ENCODE assay signal across 16 cellular contexts in the genomic region with DNA sequence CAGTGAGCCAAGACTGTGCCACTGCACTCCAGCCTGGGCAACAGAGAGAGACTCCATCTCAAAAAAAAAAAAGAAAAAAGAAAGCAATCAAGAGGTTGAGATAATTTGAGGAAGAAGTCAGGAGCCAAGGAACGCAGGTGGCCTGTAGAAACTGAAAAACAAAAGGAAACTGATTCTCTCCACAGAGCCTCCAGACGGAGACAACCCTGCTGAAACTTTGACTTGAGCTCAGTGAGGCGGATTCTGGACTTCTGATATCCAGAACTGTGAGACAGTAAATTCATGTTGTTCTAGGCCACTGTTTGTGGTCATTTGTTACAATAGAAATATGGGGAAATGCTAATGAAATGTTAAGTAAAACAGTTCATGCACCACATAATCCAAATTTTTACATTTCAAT. TPM values are rescaled to one million over a fixed set of nuclear protein-coding genes. Genes with fewer than 3 reads are reported as not detected.
"Had no signal": no experiment of that assay in that cellular context is flagged by ENCODE, and none has a peak within 500 bp of the region (broad histone marks: within the 10 kb centered on the region; RNA-seq: fewer than 3 reads in every experiment).

No MANE protein-coding gene starts in this region.

- H3K27ac ChIP-seq: cardiac muscle cell, prostate gland, sigmoid colon, stomach, thoracic aorta had no signal

- DNase-seq: activated CD8-positive, alpha-beta memory T cell treated with anti-CD3 and anti-CD28 coated beads for 24 hours; activated gamma-delta T cell treated with Interleukin-2 at 50 U/mL for 16 hours; foreskin melanocyte; occipital lobe; sigmoid colon; stomach; T1000 had no signal

- H3K27me3 Mint-ChIP-seq: memory B cell had no signal

- ATAC-seq: heart left ventricle, left lobe of liver had no signal

- H3K36me3 ChIP-seq: cardiac muscle cell, prostate gland, thoracic aorta had no signal

- H3K27ac Mint-ChIP-seq: memory B cell, nephron had no signal

- H3K4me3 ChIP-seq: cardiac muscle cell, heart left ventricle, prostate gland, sigmoid colon, stomach, thoracic aorta had no signal

- H3K9me3 Mint-ChIP-seq: memory B cell, nephron had no signal

- H3K27me3 ChIP-seq: cardiac muscle cell, heart left ventricle, sigmoid colon, stomach had no signal

- H3K9me3 ChIP-seq: heart left ventricle, prostate gland, sigmoid colon, stomach, thoracic aorta had no signal

- H3K4me3 Mint-ChIP-seq: nephron had no signal

RNA-seq across cellular contexts. Expression of gene DNAAF1, which starts 33.6 kb away (rescaled TPM):
- total RNA-seq: endothelial cell of umbilical vein, left lobe of liver, thoracic aorta, urinary bladder had no signal
